In the genomic region with DNA sequence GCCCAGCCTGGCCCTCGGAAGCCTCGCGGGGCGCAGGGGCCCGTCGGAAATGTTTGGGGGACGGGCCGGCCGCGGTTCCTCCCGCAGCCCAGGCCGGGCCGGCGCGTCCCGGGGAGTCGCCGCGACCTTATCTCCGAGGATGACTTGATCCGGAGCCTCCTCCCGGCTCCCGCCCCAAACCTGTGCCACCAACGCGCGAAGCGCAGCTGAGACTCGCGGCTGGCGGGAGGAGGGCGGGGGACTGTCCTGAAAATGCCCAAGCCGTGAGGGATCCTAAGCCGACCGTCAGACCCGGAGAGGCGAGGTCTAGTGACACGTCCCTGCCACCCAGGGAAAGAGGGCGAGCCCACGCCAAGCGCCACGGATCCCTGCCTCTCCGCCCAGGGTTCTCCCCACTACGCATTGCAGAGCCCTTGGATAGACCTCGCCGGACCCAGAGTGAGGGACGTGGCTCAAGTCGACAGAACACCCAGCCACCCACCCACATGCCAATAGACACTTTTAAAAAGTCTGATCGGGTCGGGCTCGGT, we compare ENCODE assay signal across 8 cellular contexts. TPM values are rescaled to one million over a fixed set of nuclear protein-coding genes. Genes with fewer than 3 reads are reported as not detected.
DNase-seq lines count a peak whose midpoint lies in the region; ATAC-seq and TF ChIP-seq lines count a peak whose summit lies in the region.

No MANE protein-coding gene starts in this region.

- TF ChIP-seq CTCF in spleen (IDR thresholded peaks at IDR 0.05 in 8 of 11, conservative IDR thresholded peaks at IDR 0.05 in 3 of 11) = no peak

- H3K4me3 ChIP-seq in iPS-15b (ENCODE audit: low read depth, low read length) (peak overlapping the region; percentile 24), spleen (peak overlapping the region in 6 of 8 donors; percentile 17 to 79 (median 53))

- H3K27me3 ChIP-seq in iPS-15b (ENCODE audit: control insufficient read depth, insufficient read depth, low read length) (peaks cover 52% of the 10 kb centered on the region), spleen (replicated peaks in 1 of 7) (no peaks in the 10 kb centered on the region)

- peak; percentile 3 for ATAC-seq in HG02973 (IDR thresholded peaks at IDR 0.05; ENCODE audit: unreplicated experiment)
- ATAC-seq in activated T-cell treated with anti-CD3 and anti-CD28 coated beads, Interleukin-2, amount 50 U/mL, for 4 hours = peak; percentile 7 to 9

- TF ChIP-seq POLR2A in spleen (IDR thresholded peaks at IDR 0.05) = no peak

- H3K36me3 Mint-ChIP-seq in activated T-cell treated with anti-CD3 and anti-CD28 coated beads, Interleukin-2, amount 50 U/mL, for 4 hours (ENCODE audit: insufficient read depth) = peaks cover 3% of the 10 kb centered on the region

- peaks cover 7% of the 10 kb centered on the region for H3K36me3 ChIP-seq in iPS-15b (ENCODE audit: control insufficient read depth, insufficient read depth, low read length)
- peaks cover 0 to 2% (median under 1%) of the 10 kb centered on the region in 6 donors for H3K36me3 ChIP-seq in spleen

- H3K27me3 Mint-ChIP-seq in activated T-cell treated with anti-CD3 and anti-CD28 coated beads, Interleukin-2, amount 50 U/mL, for 4 hours (ENCODE audit: low read depth) = peaks cover 2% of the 10 kb centered on the region

- peak; percentile 1 for DNase-seq in NCI-H2196 (lab: John Stamatoyannopoulos, UW; ENCODE audit: unreplicated experiment)
- no peak for DNase-seq in NCI-H2196 treated with DMSO at 0.1 percent for 48 hours (lab: John Stamatoyannopoulos, UW; ENCODE audit: unreplicated experiment)
- DNase-seq in activated T-cell treated with anti-CD3 and anti-CD28 coated beads, Interleukin-2, amount 50 U/mL, for 4 hours = no peak
- peak; percentile 88 for DNase-seq in spleen
- no peak for DNase-seq in NCI-H1048 (lab: John Stamatoyannopoulos, UW)
- no peak for DNase-seq in stimulated activated CD4-positive, alpha-beta T cell treated with anti-CD3 and anti-CD28 coated beads, Interleukin-12 subunit alpha, Interleukin-12 subunit beta, amount 100 ng/mL, for 4 hours

- H3K27ac ChIP-seq in spleen = peak overlapping the region in 7 of 8 donors; percentile 51 to 95 (median 72)

- H3K9me3 Mint-ChIP-seq in activated T-cell treated with anti-CD3 and anti-CD28 coated beads, Interleukin-2, amount 50 U/mL, for 4 hours = no peaks in the 10 kb centered on the region

- WGBS in spleen, 5 donors = 6 to 62% (median 28%) methylated on average over 18 to 50 of the region's 50 CpGs; no CpG with 5 or more reads in 1 of the 5 donors

- peaks cover 5% of the 10 kb centered on the region for H3K4me1 Mint-ChIP-seq in activated T-cell treated with anti-CD3 and anti-CD28 coated beads, Interleukin-2, amount 50 U/mL, for 4 hours (ENCODE audit: low read depth)

- H3K4me1 ChIP-seq in iPS-15b (ENCODE audit: control insufficient read depth, insufficient read depth, low read length) (peaks cover 12% of the 10 kb centered on the region), spleen (peaks cover 0 to 5% (median 0%) of the 10 kb centered on the region in 6 donors)

- H3K4me3 Mint-ChIP-seq in activated T-cell treated with anti-CD3 and anti-CD28 coated beads, Interleukin-2, amount 50 U/mL, for 4 hours = peak overlapping the region; percentile 49

- H3K9me3 ChIP-seq in iPS-15b (ENCODE audit: control insufficient read depth, insufficient read depth, low read length) = no peaks in the 10 kb centered on the region
- H3K9me3 ChIP-seq in spleen = no peaks in the 10 kb centered on the region

- H3K9ac ChIP-seq in iPS-15b (ENCODE audit: low read depth, low read length) = no peak overlapping the region

- intact Hi-C loops in spleen (cut with DNase I; ENCODE audit: low total_unique reads) = no loop called here

RNA-seq across cellular contexts. Expression of gene UTP14A, which starts 26.9 kb away (rescaled TPM):
- 10 to 100 TPM; 73.1 to 83.3 (median 79.2) TPM for total RNA-seq in activated T-cell treated with anti-CD3 and anti-CD28 coated beads, Interleukin-2, amount 50 U/mL, for 4 hours
- total RNA-seq in spleen = 10 to 100 TPM; 12.6 to 17.3 (median 14.6) TPM
- 10 to 100 TPM; 11.2 to 14.0 (median 12.3) TPM for polyA plus RNA-seq in spleen

RNA-seq across cellular contexts. Expression of gene BCORL1, which starts 49.6 kb away (rescaled TPM):
- 1 to 10 TPM; 7.9 to 9.0 (median 8.8) TPM for total RNA-seq in activated T-cell treated with anti-CD3 and anti-CD28 coated beads, Interleukin-2, amount 50 U/mL, for 4 hours
- 10 to 100 TPM in 5 of 7 donors, 1 to 10 TPM in 2; 6.5 to 18.1 (median 16.6) TPM for total RNA-seq in spleen
- polyA plus RNA-seq in spleen = 1 to 10 TPM in 1 of 3 donors, under 1 TPM in 2; 0.85 to 3.5 (median 0.86) TPM

Comparison
In these comparisons a context has a peak if more than half of its experiments do, and no peak if none do; other contexts are left out.
1. DNase-seq: peak in NCI-H2196 (single experiment) and spleen (single experiment); none in NCI-H2196 treated with DMSO at 0.1 percent for 48 hours (single experiment), activated T-cell treated with anti-CD3 and anti-CD28 coated beads, Interleukin-2, amount 50 U/mL, for 4 hours (single experiment), NCI-H1048 (single experiment) and stimulated activated CD4-positive, alpha-beta T cell treated with anti-CD3 and anti-CD28 coated beads, Interleukin-12 subunit alpha, Interleukin-12 subunit beta, amount 100 ng/mL, for 4 hours (single experiment).
2. RNA of gene UTP14A, which starts 26.9 kb away (total RNA-seq): 73.1 to 83.3 TPM in activated T-cell treated with anti-CD3 and anti-CD28 coated beads, Interleukin-2, amount 50 U/mL, for 4 hours; 12.6 to 17.3 TPM in spleen; every median in the first group is over 4 times any median in the second.